8 cellular contexts compared by ENCODE assay signal in the genomic region with DNA sequence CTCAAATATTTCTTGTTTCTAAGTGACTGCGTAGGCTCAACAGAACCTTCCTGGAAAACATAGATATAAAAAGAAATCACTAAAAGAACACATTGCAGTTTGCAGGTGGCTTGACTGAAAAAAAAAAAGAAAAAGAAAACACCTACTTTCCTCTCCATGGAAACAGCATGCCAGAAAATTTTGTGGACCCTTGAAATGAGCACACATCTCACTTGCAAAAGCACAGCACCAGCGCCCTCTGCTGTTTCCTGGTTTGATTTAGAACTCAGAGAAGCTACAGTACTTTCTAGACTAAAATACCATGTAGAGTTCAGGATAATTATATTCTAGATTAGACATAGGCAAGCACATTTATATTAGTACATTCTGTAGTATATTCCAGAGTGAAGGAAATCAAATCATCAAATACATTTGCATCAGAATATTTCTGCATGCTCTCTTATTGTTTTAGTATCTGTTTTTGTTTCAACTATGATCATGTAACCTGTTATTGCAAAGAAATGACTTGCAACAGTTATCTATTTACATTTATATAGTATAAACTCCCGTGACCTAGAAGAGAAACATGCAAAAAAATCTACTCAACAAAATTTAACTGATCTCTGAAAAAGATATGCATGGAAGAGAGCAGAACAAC. TPM values are rescaled to one million over a fixed set of nuclear protein-coding genes. Genes with fewer than 3 reads are reported as not detected.
DNase-seq lines count a peak whose midpoint lies in the region; ATAC-seq and TF ChIP-seq lines count a peak whose summit lies in the region.

No MANE protein-coding gene starts in this region.

- ATAC-seq in PC-3 (peak; percentile 85), HG02938 (IDR thresholded peaks at IDR 0.05; ENCODE audit: unreplicated experiment) (no peak)
- peak; percentile 53 for ATAC-seq in stimulated activated naive CD8-positive, alpha-beta T cell treated with anti-CD3 and anti-CD28 coated beads, Interleukin-15, amount 100 ng/mL, for 72 hours

- POLR2A ChIA-PET in CD4-positive, alpha-beta memory T cell (lab: Charles Lee; ENCODE audit: partially characterized antibody) = interaction anchor here (0.7 kb wide), 1 partner anchor 92 kb away, joined by 4 read pairs; no protein-coding TSS in a partner anchor
- POLR2A ChIA-PET in PC-3 (lab: Charles Lee; ENCODE audit: unreplicated experiment) = no interaction called here

- no peaks in the 10 kb centered on the region for H3F3A ChIP-seq in PC-3 (ENCODE audit: low read length, unreplicated experiment)
- H3F3A ChIP-seq in neural cell (ENCODE audit: insufficient read depth, low read length, poor library complexity, severe bottlenecking) = no peaks in the 10 kb centered on the region

- H3K4me1 Mint-ChIP-seq in CD4-positive, alpha-beta memory T cell = no peaks in the 10 kb centered on the region
- H3K4me1 Mint-ChIP-seq in stimulated activated naive CD8-positive, alpha-beta T cell treated with anti-CD3 and anti-CD28 coated beads, Interleukin-15, amount 100 ng/mL, for 72 hours = no peaks in the 10 kb centered on the region

- no peak overlapping the region for H3K27ac ChIP-seq in CD4-positive, alpha-beta memory T cell (ENCODE audit: low read depth, low read length)
- H3K27ac ChIP-seq in PC-3 (ENCODE audit: low read length) (no peak overlapping the region), neural cell (ENCODE audit: low read length) (no peak overlapping the region)

- H3K79me2 ChIP-seq in PC-3 (ENCODE audit: low read length) = no peaks in the 10 kb centered on the region
- no peaks in the 10 kb centered on the region for H3K79me2 ChIP-seq in neural cell (replicated peaks; ENCODE audit: insufficient read depth, low read length)

- H3K4me1 ChIP-seq in CD4-positive, alpha-beta memory T cell (ENCODE audit: insufficient read depth, low read length) = no peaks in the 10 kb centered on the region
- H3K4me1 ChIP-seq in PC-3 (ENCODE audit: insufficient read depth, low read length) = no peaks in the 10 kb centered on the region

- H3K9me3 ChIP-seq in CD4-positive, alpha-beta memory T cell (ENCODE audit: control insufficient read depth in 1 of 2, low read length in 2 of 2) = no peaks in the 10 kb centered on the region
- H3K9me3 ChIP-seq in PC-3 (ENCODE audit: low read length) = no peaks in the 10 kb centered on the region
- H3K9me3 ChIP-seq in neural cell (ENCODE audit: low read length) = no peaks in the 10 kb centered on the region

- H3K9me3 Mint-ChIP-seq in CD4-positive, alpha-beta memory T cell = no peaks in the 10 kb centered on the region
- H3K9me3 Mint-ChIP-seq in stimulated activated naive CD8-positive, alpha-beta T cell treated with anti-CD3 and anti-CD28 coated beads, Interleukin-15, amount 100 ng/mL, for 72 hours = no peaks in the 10 kb centered on the region

- H3K36me3 Mint-ChIP-seq in CD4-positive, alpha-beta memory T cell = no peaks in the 10 kb centered on the region

- H3K36me3 ChIP-seq in CD4-positive, alpha-beta memory T cell (ENCODE audit: insufficient read depth, low read length) = no peaks in the 10 kb centered on the region
- no peaks in the 10 kb centered on the region for H3K36me3 ChIP-seq in PC-3 (ENCODE audit: low read depth, low read length)
- no peaks in the 10 kb centered on the region for H3K36me3 ChIP-seq in neural cell (ENCODE audit: insufficient read depth, low read length)

- peak; percentile 55 to 71 (median 63) for DNase-seq in CD4-positive, alpha-beta memory T cell
- DNase-seq in HuH-7.5 (ENCODE audit: low spot score) (peak; percentile 31), PC-3 (peak; percentile 86), activated T-cell treated with anti-CD3 and anti-CD28 coated beads for 48 hours (ENCODE audit: low read depth) (peak; percentile 35), fibroblast of mammary gland (ENCODE audit: low read depth) (peak; percentile 82)
- peak; percentile 50 to 67 for DNase-seq in stimulated activated naive CD8-positive, alpha-beta T cell treated with anti-CD3 and anti-CD28 coated beads, Interleukin-15, amount 100 ng/mL, for 72 hours

- no peaks in the 10 kb centered on the region for H3K27me3 ChIP-seq in CD4-positive, alpha-beta memory T cell (ENCODE audit: insufficient read depth, low read length)
- no peaks in the 10 kb centered on the region for H3K27me3 ChIP-seq in PC-3 (ENCODE audit: low read length)
- H3K27me3 ChIP-seq in neural cell (ENCODE audit: insufficient read depth, low read depth, low read length) = no peaks in the 10 kb centered on the region

- H3K27ac Mint-ChIP-seq in CD4-positive, alpha-beta memory T cell = no peak overlapping the region
- no peak overlapping the region for H3K27ac Mint-ChIP-seq in stimulated activated naive CD8-positive, alpha-beta T cell treated with anti-CD3 and anti-CD28 coated beads, Interleukin-15, amount 100 ng/mL, for 72 hours

- no peaks in the 10 kb centered on the region for H3K9me2 ChIP-seq in PC-3 (replicated peaks; ENCODE audit: low read length)
- H3K9me2 ChIP-seq in neural cell (ENCODE audit: insufficient read depth, low read length) = no peaks in the 10 kb centered on the region

- no peak for TF ChIP-seq EP300 in neural cell (conservative IDR thresholded peaks at IDR 0.05; ENCODE audit: poor library complexity, severe bottlenecking)

- H3K4me3 ChIP-seq in CD4-positive, alpha-beta memory T cell (ENCODE audit: low read length in 2 of 2) = no peak overlapping the region
- H3K4me3 ChIP-seq in PC-3 (ENCODE audit: low read length) = no peak overlapping the region
- H3K4me3 ChIP-seq in fibroblast of mammary gland (ENCODE audit: control insufficient read depth, low read depth, low read length) = no peak overlapping the region
- no peak overlapping the region for H3K4me3 ChIP-seq in neural cell (ENCODE audit: low read length)

- intact Hi-C loops in CD4-positive, alpha-beta memory T cell (cut with micrococcal nuclease) = loop anchor here (1.0 kb wide), 4 partner anchors 97 to 743 kb away; no protein-coding TSS in a partner anchor
- intact Hi-C loops in PC-3 (cut with micrococcal nuclease) = loop anchor here (2.0 to 10.0 kb wide), 3 partner anchors 212 to 740 kb away; no protein-coding TSS in a partner anchor

- CTCF ChIA-PET in CD4-positive, alpha-beta memory T cell (lab: Charles Lee; ENCODE audit: partially characterized antibody) = interaction anchor here (0.5 to 8.5 kb wide), 30 partner anchors 8 to 1268 kb away, joined by 3 to 104 read pairs (median 4); no protein-coding TSS in a partner anchor
- CTCF ChIA-PET in PC-3 (lab: Charles Lee) = interaction anchor here (0.6 to 0.7 kb wide), 4 partner anchors 13 to 749 kb away, joined by 3 to 4 read pairs (median 3); no protein-coding TSS in a partner anchor

- TF ChIP-seq CTCF in PC-3 (conservative IDR thresholded peaks at IDR 0.05; ENCODE audit: low read depth, low read length) (peak; percentile 97), fibroblast of mammary gland (conservative IDR thresholded peaks at IDR 0.05; ENCODE audit: control insufficient read depth, insufficient read depth, low read depth, low read length) (peak; percentile 90), neural cell (IDR thresholded peaks at IDR 0.05; ENCODE audit: poor library complexity, severe bottlenecking) (peak; percentile 86)

- no peaks in the 10 kb centered on the region for H3K27me3 Mint-ChIP-seq in CD4-positive, alpha-beta memory T cell
- no peaks in the 10 kb centered on the region for H3K27me3 Mint-ChIP-seq in stimulated activated naive CD8-positive, alpha-beta T cell treated with anti-CD3 and anti-CD28 coated beads, Interleukin-15, amount 100 ng/mL, for 72 hours

- H4K20me1 ChIP-seq in PC-3 (ENCODE audit: low read length) (no peaks in the 10 kb centered on the region), neural cell (ENCODE audit: insufficient read depth) (no peaks in the 10 kb centered on the region)

- no TSS peak for BruUV-seq in PC-3 (replicated peaks; lab: Mats Ljungman, UMichigan)

- H3K9ac ChIP-seq in PC-3 (ENCODE audit: low read length) (no peak overlapping the region), neural cell (ENCODE audit: low read length) (no peak overlapping the region)

- H3K4me2 ChIP-seq in PC-3 (ENCODE audit: low read length) (0 out of 2 replicates have a peak overlapping the region, but pooled peaks have one; percentile 5), neural cell (ENCODE audit: low read length) (no peak overlapping the region)

- TF ChIP-seq RAD21 in neural cell (conservative IDR thresholded peaks at IDR 0.05) = peak; percentile 86

- 0 out of 2 replicates have a peak overlapping the region, but pooled peaks have one; percentile 4 for H2AFZ ChIP-seq in PC-3 (ENCODE audit: low read length)
- H2AFZ ChIP-seq in neural cell (ENCODE audit: low read depth, low read length) = no peak overlapping the region

- H3K4me3 Mint-ChIP-seq in CD4-positive, alpha-beta memory T cell = no peak overlapping the region
- H3K4me3 Mint-ChIP-seq in stimulated activated naive CD8-positive, alpha-beta T cell treated with anti-CD3 and anti-CD28 coated beads, Interleukin-15, amount 100 ng/mL, for 72 hours = no peak overlapping the region

TF ChIP-seq in neural cell, 6 proteins besides CTCF, POLR2A, EP300 and RAD21:
- TF ChIP-seq MXI1 (conservative IDR thresholded peaks at IDR 0.05; ENCODE audit: poor library complexity, severe bottlenecking) (no peak), SMC3 (conservative IDR thresholded peaks at IDR 0.05; ENCODE audit: poor library complexity) (peak; percentile 91)

RNA-seq across cellular contexts. Expression of gene XPO4, which starts 22.3 kb away (rescaled TPM):
- 10 to 100 TPM; 25.5 to 27.4 TPM for total RNA-seq in CD4-positive, alpha-beta memory T cell
- 1 to 10 TPM; 5.2 to 9.2 TPM for polyA plus RNA-seq in CD4-positive, alpha-beta memory T cell
- 38.5 and 39.9 TPM in 2 replicates for total RNA-seq in PC-3 (2014; rRNA removed)
- polyA plus RNA-seq in neural cell = 12.8 and 13.0 TPM in 2 replicates
- polyA minus RNA-seq in neural cell = 40.2 and 47.2 TPM in 2 replicates

Comparison
In these comparisons a context has a peak if more than half of its experiments do, and no peak if none do; other contexts are left out.
1. DNase-seq: peak in every context shown above with its lines; median percentile 86 in PC-3; 82 in fibroblast of mammary gland; 63 in CD4-positive, alpha-beta memory T cell; 58 in stimulated activated naive CD8-positive, alpha-beta T cell treated with anti-CD3 and anti-CD28 coated beads, Interleukin-15, amount 100 ng/mL, for 72 hours; 35 in activated T-cell treated with anti-CD3 and anti-CD28 coated beads for 48 hours; 31 in HuH-7.5.